In genomic region chr10:122368502-122369254, GRCh38 we compare ENCODE assay signal across 1 cellular context.
TF ChIP-seq lines count a peak whose summit lies in the region.

No MANE protein-coding gene starts in this region.

TF ChIP-seq in H1, 55 proteins besides CTCF, POLR2A, EP300 and RAD21:
- TF ChIP-seq TCF12 (IDR thresholded peaks at IDR 0.05; ENCODE audit: low read depth, low read length), result no peak
- TF ChIP-seq HDAC2 (IDR thresholded peaks at IDR 0.05; ENCODE audit: borderline replicate concordance in 1 of 2, low read depth in 2 of 2, low read length in 2 of 2), result no peak
- TF ChIP-seq JUND (IDR thresholded peaks at IDR 0.05; ENCODE audit: low read length), result peak; percentile 41; the same call in 1 of the 2 replicates
